Comparison of ENCODE assay signal across 8 cellular contexts in the genomic region with DNA sequence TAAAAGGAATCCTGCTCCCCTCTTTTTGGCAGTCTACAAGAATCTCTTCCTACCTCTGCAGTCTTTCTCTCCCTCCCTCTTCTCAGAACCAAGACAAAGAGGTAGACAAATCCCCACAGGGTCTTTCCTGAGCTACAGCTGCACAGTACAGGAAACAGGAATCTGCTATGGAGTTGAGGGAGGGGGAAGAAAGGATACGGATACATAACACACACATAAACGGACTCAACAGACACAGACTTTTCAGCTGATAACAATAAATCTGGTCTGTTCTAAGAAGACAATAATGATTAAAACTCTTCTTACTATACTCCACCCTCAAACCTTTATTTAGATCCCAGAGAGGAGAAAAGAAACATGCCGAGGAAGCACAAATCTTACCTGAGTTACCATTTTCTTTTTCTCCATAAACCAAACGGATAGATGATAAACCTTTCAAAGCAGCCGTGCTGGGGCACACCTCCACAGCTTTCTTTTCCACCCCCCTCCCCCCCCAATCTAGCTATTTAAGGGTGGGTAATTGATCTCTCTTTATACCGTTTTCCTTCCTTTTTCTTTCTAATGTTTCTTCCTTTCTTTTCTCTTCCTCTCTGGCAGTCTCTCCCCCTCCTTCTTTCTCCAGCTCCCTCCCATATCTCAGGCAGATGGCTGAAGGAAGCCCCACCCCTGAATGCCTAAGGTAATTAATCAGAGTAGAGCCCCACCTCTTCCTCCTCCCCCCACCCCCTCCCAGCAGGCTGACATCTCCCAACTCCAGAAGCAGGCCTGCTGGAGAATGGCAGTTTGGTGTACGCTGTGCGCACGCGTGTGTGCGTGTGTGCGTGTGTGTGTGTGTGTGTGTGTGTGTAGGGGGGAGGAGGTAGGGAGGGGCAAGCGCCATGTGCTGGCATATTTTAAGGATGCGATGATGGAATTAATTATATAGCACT.
DNase-seq lines count a peak whose midpoint lies in the region; ATAC-seq and TF ChIP-seq lines count a peak whose summit lies in the region.

No MANE protein-coding gene starts in this region.

- DNase-seq in DMS79 treated with DMSO at 0.1 percent for 48 hours (lab: John Stamatoyannopoulos, UW): peak; percentile 68
- peak; percentile 89 to 96 (median 90) for DNase-seq in NCI-H1417 (lab: John Stamatoyannopoulos, UW)
- peak; percentile 91 to 93 for DNase-seq in SW 1271 (lab: John Stamatoyannopoulos, UW)
- DNase-seq in fibroblast of lung (ENCODE audit: low read depth in 2 of 2): peak; percentile 98 to 99
- DNase-seq in GF-D8 (lab: John Stamatoyannopoulos, UW): no peak

- H3K36me3 ChIP-seq in fibroblast of lung (ENCODE audit: control insufficient read depth, insufficient read depth, low read length) (no peaks in the 10 kb centered on the region), mucosa of stomach (ENCODE audit: control insufficient read depth, insufficient read depth, low read length) (no peaks in the 10 kb centered on the region)

- H3K4me3 ChIP-seq in fibroblast of lung (replicated peaks in 1 of 4; ENCODE audit: control extremely low read depth in 1 of 4, insufficient read depth in 1 of 4, low read depth in 3 of 4, low read length in 4 of 4) (peak overlapping the region; percentile 70 to 90 (median 78)), mucosa of stomach (ENCODE audit: low read length) (peak overlapping the region; percentile 45)

- no peak for TF ChIP-seq CTCF in fibroblast of lung (conservative IDR thresholded peaks at IDR 0.05 in 1 of 2, IDR thresholded peaks at IDR 0.05 in 1 of 2; ENCODE audit: low read depth in 1 of 2, low read length in 2 of 2)

- no peaks in the 10 kb centered on the region for H4K20me1 ChIP-seq in fibroblast of lung (ENCODE audit: control insufficient read depth, extremely low read depth, insufficient read depth, low read length)

- H3K4me2 ChIP-seq in fibroblast of lung (ENCODE audit: extremely low read depth, insufficient read depth, low read length): peak overlapping the region; percentile 42

- peaks cover 43% of the 10 kb centered on the region for H3K79me2 ChIP-seq in fibroblast of lung (ENCODE audit: control insufficient read depth, insufficient read depth, low read length)

- H3K4me1 ChIP-seq in fibroblast of lung (ENCODE audit: control insufficient read depth, extremely low read depth, insufficient read depth, low read length): peaks cover 3% of the 10 kb centered on the region
- peaks cover 13% of the 10 kb centered on the region for H3K4me1 ChIP-seq in mucosa of stomach (ENCODE audit: control insufficient read depth, insufficient read depth, low read length)

- ATAC-seq in HG02885 (IDR thresholded peaks at IDR 0.05; ENCODE audit: poor library complexity, unreplicated experiment): no peak
- no peak for ATAC-seq in HG03039 (IDR thresholded peaks at IDR 0.05; ENCODE audit: unreplicated experiment)

- no peak overlapping the region for H2AFZ ChIP-seq in fibroblast of lung (ENCODE audit: low read length)

- H3K9me3 ChIP-seq in fibroblast of lung (ENCODE audit: control insufficient read depth, insufficient read depth, low read depth, low read length) (no peaks in the 10 kb centered on the region), mucosa of stomach (ENCODE audit: control insufficient read depth, low read length) (no peaks in the 10 kb centered on the region)

- H3K27me3 ChIP-seq in fibroblast of lung (ENCODE audit: control insufficient read depth, insufficient read depth, low read length) (no peaks in the 10 kb centered on the region), mucosa of stomach (ENCODE audit: control insufficient read depth, insufficient read depth, low read length) (no peaks in the 10 kb centered on the region)

- peak overlapping the region; percentile 55 for H3K27ac ChIP-seq in fibroblast of lung (ENCODE audit: insufficient read depth, low read length)

- H3K9ac ChIP-seq in fibroblast of lung (ENCODE audit: insufficient read depth, low read length): peak overlapping the region; percentile 1
- H3K9ac ChIP-seq in mucosa of stomach (ENCODE audit: low read length): peak overlapping the region; percentile 64
